In the genomic region with DNA sequence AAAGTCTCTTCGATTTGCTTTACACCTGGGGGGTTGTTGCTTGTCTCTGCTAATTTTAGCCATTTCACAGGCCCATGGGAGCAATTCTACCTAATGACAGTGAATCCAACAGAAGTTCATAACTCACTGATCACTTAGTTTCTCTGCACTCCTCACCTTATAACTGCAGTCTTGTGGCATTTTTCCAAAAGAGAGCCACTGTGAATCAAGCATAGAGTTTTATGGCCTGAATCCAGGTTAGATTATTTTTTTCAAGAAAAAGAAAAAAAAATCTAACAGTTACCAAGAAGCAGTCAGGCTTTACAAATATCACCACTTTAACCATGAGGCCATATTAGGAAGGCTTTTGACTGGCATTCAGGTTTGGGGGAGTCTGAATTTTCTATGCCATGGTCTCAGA, we compare ENCODE assay signal across 16 cellular contexts. TPM values are rescaled to one million over a fixed set of nuclear protein-coding genes. Genes with fewer than 3 reads are reported as not detected.
DNase-seq lines count a peak whose midpoint lies in the region; ATAC-seq and TF ChIP-seq lines count a peak whose summit lies in the region.
"Had no signal": no experiment of that assay in that cellular context is flagged by ENCODE, and none has a peak within 500 bp of the region (broad histone marks: within the 10 kb centered on the region; RNA-seq: fewer than 3 reads in every experiment).

No MANE protein-coding gene starts in this region.

- H3K4me1 ChIP-seq in upper lobe of right lung, result peaks cover 3% of the 10 kb centered on the region

- intact Hi-C loops in upper lobe of right lung (cut with DNase I), result no loop called here

- H3K4me3 Mint-ChIP-seq in activated naive CD4-positive, alpha-beta T cell treated with anti-CD3 and anti-CD28 coated beads, Interleukin-2, amount 10 ng/mL, durations not matched to agents 7 days and 5 days, result peak overlapping the region; percentile 80
- H3K4me3 Mint-ChIP-seq in T-helper 2 cell treated with Interferon-gamma antibody and Interleukin-4, amounts not matched to agents 5 μg/mL and 100 μg/mL, for 36 hours, result peak overlapping the region; percentile 85
- H3K4me3 Mint-ChIP-seq: memory B cell had no signal

- no peaks in the 10 kb centered on the region for H3K36me3 ChIP-seq in upper lobe of right lung
- H3K36me3 ChIP-seq: HAP-1 had no signal

- CTCF ChIA-PET in activated naive CD4-positive, alpha-beta T cell treated with anti-CD3 and anti-CD28 coated beads, Interleukin-2, amount 10 ng/mL, durations not matched to agents 7 days and 5 days (lab: Charles Lee), result interaction anchor here (0.7 to 3.1 kb wide), 6 partner anchors 33 to 74 kb away, joined by 3 to 9 read pairs (median 6); no protein-coding TSS in a partner anchor

- DNase-seq in activated naive CD4-positive, alpha-beta T cell treated with anti-CD3 and anti-CD28 coated beads, Interleukin-2, amount 10 ng/mL, durations not matched to agents 7 days and 5 days, result no peak
- no peak for DNase-seq in activated naive CD4-positive, alpha-beta T cell treated with anti-CD3 and anti-CD28 coated beads, Interleukin-2, amount 50 U/mL, for 16 hours
- DNase-seq in T-helper 2 cell treated with Interferon-gamma antibody and Interleukin-4, amounts not matched to agents 5 μg/mL and 100 μg/mL, for 36 hours (ENCODE audit: low spot score), result no peak
- DNase-seq in iris pigment epithelial cell (ENCODE audit: low read depth) (peak; percentile 39), upper lobe of right lung (no peak), HT-29 (ENCODE audit: low spot score) (no peak)
- DNase-seq: activated gamma-delta T cell treated with Interleukin-2 at 50 U/mL for 16 hours, caudate nucleus, DMS153, foreskin melanocyte, KBM-7, NCI-H1105 had no signal

- H3K36me3 Mint-ChIP-seq in activated naive CD4-positive, alpha-beta T cell treated with anti-CD3 and anti-CD28 coated beads, Interleukin-2, amount 10 ng/mL, durations not matched to agents 7 days and 5 days, result peaks cover 37% of the 10 kb centered on the region
- H3K36me3 Mint-ChIP-seq in T-helper 2 cell treated with Interferon-gamma antibody and Interleukin-4, amounts not matched to agents 5 μg/mL and 100 μg/mL, for 36 hours (ENCODE audit: low read depth), result peaks cover 31% of the 10 kb centered on the region
- H3K36me3 Mint-ChIP-seq: memory B cell had no signal

- peak overlapping the region; percentile 99 for H3K27ac Mint-ChIP-seq in activated naive CD4-positive, alpha-beta T cell treated with anti-CD3 and anti-CD28 coated beads, Interleukin-2, amount 10 ng/mL, durations not matched to agents 7 days and 5 days
- peak overlapping the region; percentile 97 for H3K27ac Mint-ChIP-seq in T-helper 2 cell treated with Interferon-gamma antibody and Interleukin-4, amounts not matched to agents 5 μg/mL and 100 μg/mL, for 36 hours
- H3K27ac Mint-ChIP-seq: memory B cell had no signal

- peaks cover 69% of the 10 kb centered on the region for H3K4me1 Mint-ChIP-seq in activated naive CD4-positive, alpha-beta T cell treated with anti-CD3 and anti-CD28 coated beads, Interleukin-2, amount 10 ng/mL, durations not matched to agents 7 days and 5 days
- peaks cover 75% of the 10 kb centered on the region for H3K4me1 Mint-ChIP-seq in T-helper 2 cell treated with Interferon-gamma antibody and Interleukin-4, amounts not matched to agents 5 μg/mL and 100 μg/mL, for 36 hours (ENCODE audit: low read depth)

- peak overlapping the region; percentile 61 for H3K27ac ChIP-seq in upper lobe of right lung

- peak overlapping the region; percentile 15 for H3K4me3 ChIP-seq in upper lobe of right lung
- H3K4me3 ChIP-seq: HAP-1 had no signal

- ATAC-seq in upper lobe of right lung (no peak), GM21737 (IDR thresholded peaks at IDR 0.05; ENCODE audit: unreplicated experiment) (no peak), HG03039 (IDR thresholded peaks at IDR 0.05; ENCODE audit: unreplicated experiment) (no peak)

- TF ChIP-seq CTCF in upper lobe of right lung (IDR thresholded peaks at IDR 0.05), result no peak

- no peaks in the 10 kb centered on the region for H3K9me3 Mint-ChIP-seq in activated naive CD4-positive, alpha-beta T cell treated with anti-CD3 and anti-CD28 coated beads, Interleukin-2, amount 10 ng/mL, durations not matched to agents 7 days and 5 days
- peaks cover 7% of the 10 kb centered on the region for H3K9me3 Mint-ChIP-seq in T-helper 2 cell treated with Interferon-gamma antibody and Interleukin-4, amounts not matched to agents 5 μg/mL and 100 μg/mL, for 36 hours
- H3K9me3 Mint-ChIP-seq: memory B cell had no signal

- no peaks in the 10 kb centered on the region for H3K27me3 ChIP-seq in upper lobe of right lung

- H3K9me3 ChIP-seq in upper lobe of right lung, result no peaks in the 10 kb centered on the region
- H3K9me3 ChIP-seq: HAP-1 had no signal

- H3K27me3 Mint-ChIP-seq in activated naive CD4-positive, alpha-beta T cell treated with anti-CD3 and anti-CD28 coated beads, Interleukin-2, amount 10 ng/mL, durations not matched to agents 7 days and 5 days, result no peaks in the 10 kb centered on the region
- H3K27me3 Mint-ChIP-seq in T-helper 2 cell treated with Interferon-gamma antibody and Interleukin-4, amounts not matched to agents 5 μg/mL and 100 μg/mL, for 36 hours (ENCODE audit: low read depth), result no peaks in the 10 kb centered on the region
- H3K27me3 Mint-ChIP-seq: memory B cell had no signal

RNA-seq across cellular contexts. Expression of a gene that starts 1.5 kb away (rescaled TPM):
- total RNA-seq in upper lobe of right lung, result 226 TPM
- total RNA-seq in HT-29 (2014; rRNA removed; shearing (Covaris generic)), result not detected in 2 replicates

Comparison
In these comparisons a context has a peak if more than half of its experiments do, and no peak if none do; other contexts are left out.
1. RNA of a gene that starts 1.5 kb away (total RNA-seq): 226 TPM in upper lobe of right lung (single experiment); not detected in HT-29; every median in the first group is over 100 times any median in the second.